8 cellular contexts compared by ENCODE assay signal in genomic region chr2:226835796-226836547, GRCh38. TPM values are rescaled to one million over a fixed set of nuclear protein-coding genes. Genes with fewer than 3 reads are reported as not detected.
DNase-seq lines count a peak whose midpoint lies in the region; ATAC-seq and TF ChIP-seq lines count a peak whose summit lies in the region.

Gene RHBDD1 (plus strand): TSS chr2:226836054. CDS start chr2:226864694, 28,640 bp downstream.

- H3K4me1 Mint-ChIP-seq in activated B cell treated with CpG ODN at 0.5 μM for 24 hours (peaks cover 69% of the 10 kb centered on the region), immature natural killer cell (peaks cover 33 to 46% of the 10 kb centered on the region in 2 donors)

- peaks cover 22 to 69% (median 53%) of the 10 kb centered on the region in 6 donors for H3K4me1 ChIP-seq in spleen

- H3K4me3 ChIP-seq in spleen, result peak within 1 kb of the TSS; percentile 37 to 84 (median 58)

- WGBS in spleen, 5 donors, result 0% methylated on average over 41 to 75 of the region's 75 CpGs

- in situ Hi-C loops in ACHN (cut with HindIII; ENCODE audit: low pct_ligation_motif_present, low pct_unique_long_range_greater_than_20kb, low sequenced_read_pairs), result no loop called here

- H3K27ac Mint-ChIP-seq in activated B cell treated with CpG ODN at 0.5 μM for 24 hours, result peak within 1 kb of the TSS; percentile 97
- peak within 1 kb of the TSS; percentile 98 to 100 (median 100) for H3K27ac Mint-ChIP-seq in immature natural killer cell

- DNase-seq in ACHN, result peak; percentile 97
- peak; percentile 88 for DNase-seq in NCI-H2227 treated with DMSO at 0.1 percent for 48 hours (lab: John Stamatoyannopoulos, UW)
- peak; percentile 93 for DNase-seq in activated B cell treated with CpG ODN at 0.5 μM for 24 hours
- peak in 60 of 61 donors; percentile 36 to 96 (median 87) for DNase-seq in caudate nucleus (lab: John Stamatoyannopoulos, UW)
- peak; percentile 93 for DNase-seq in immature natural killer cell
- DNase-seq in spleen, result peak; percentile 98

- POLR2A ChIA-PET in activated B cell treated with CpG ODN at 0.5 μM for 24 hours (lab: Charles Lee), result interaction anchor here (0.9 to 2.7 kb wide), 24 partner anchors 8 to 160 kb away, joined by 3 to 35 read pairs (median 6); partner anchors contain the start of gene IRS1

- peak within 1 kb of the TSS; percentile 87 for H3K27ac ChIP-seq in caudate nucleus (ENCODE audit: low read depth, low read length)
- peak within 1 kb of the TSS; percentile 97 to 100 (median 99) for H3K27ac ChIP-seq in spleen

- no peaks in the 10 kb centered on the region for H3K9me3 ChIP-seq in spleen

- no peaks in the 10 kb centered on the region for H3K27me3 Mint-ChIP-seq in activated B cell treated with CpG ODN at 0.5 μM for 24 hours
- H3K27me3 Mint-ChIP-seq in immature natural killer cell (ENCODE audit: low read depth in 3 of 3), result peaks cover 3 to 12% (median 8%) of the 10 kb centered on the region in 3 donors

- H3K36me3 Mint-ChIP-seq in activated B cell treated with CpG ODN at 0.5 μM for 24 hours (ENCODE audit: low read depth), result peaks cover 37% of the 10 kb centered on the region
- H3K36me3 Mint-ChIP-seq in immature natural killer cell, result peaks cover 0 to 10% (median 4%) of the 10 kb centered on the region in 3 donors

- H3K9me3 Mint-ChIP-seq in activated B cell treated with CpG ODN at 0.5 μM for 24 hours, result no peaks in the 10 kb centered on the region
- H3K9me3 Mint-ChIP-seq in immature natural killer cell, result no peaks in the 10 kb centered on the region

- CTCF ChIA-PET in activated B cell treated with CpG ODN at 0.5 μM for 24 hours (lab: Charles Lee), result interaction anchor here (0.9 to 2.4 kb wide), 7 partner anchors 14 to 149 kb away, joined by 3 to 10 read pairs (median 5); partner anchors contain the start of gene IRS1

- no peaks in the 10 kb centered on the region for H3K27me3 ChIP-seq in spleen (replicated peaks in 1 of 7)

- intact Hi-C loops in activated B cell treated with CpG ODN at 0.5 μM for 24 hours (cut with micrococcal nuclease) (loop anchor here (1.0 to 10.0 kb wide), 10 partner anchors 35 to 1891 kb away; partner anchors contain the start of genes AGFG1, COL4A3, COL4A4 and MFF), spleen (cut with DNase I; ENCODE audit: low total_unique reads) (no loop called here)

- peak in 2 of 3 donors; percentile 47 to 84 for TF ChIP-seq POLR2A in spleen (IDR thresholded peaks at IDR 0.05)

- ATAC-seq in GM18870 (IDR thresholded peaks at IDR 0.05; ENCODE audit: unreplicated experiment) (peak; percentile 88), HG03135 (IDR thresholded peaks at IDR 0.05; ENCODE audit: unreplicated experiment) (peak; percentile 86), activated B cell treated with CpG ODN at 0.5 μM for 24 hours (ENCODE audit: low read depth) (peak; percentile 86)

- TF ChIP-seq CTCF in activated B cell treated with CpG ODN at 0.5 μM for 24 hours (IDR thresholded peaks at IDR 0.05), result no peak
- TF ChIP-seq CTCF in spleen (IDR thresholded peaks at IDR 0.05 in 8 of 11, conservative IDR thresholded peaks at IDR 0.05 in 3 of 11), result peak in 1 of 11 experiments; percentile 25

- H3K36me3 ChIP-seq in spleen, result peaks cover 0 to 8% (median 0%) of the 10 kb centered on the region in 6 donors

- H3K4me3 Mint-ChIP-seq in activated B cell treated with CpG ODN at 0.5 μM for 24 hours (peak within 1 kb of the TSS; percentile 90), immature natural killer cell (peak within 1 kb of the TSS; percentile 96 to 100 (median 97))

RNA-seq across cellular contexts. Expression of gene RHBDD1, which starts in this region (rescaled TPM):
- total RNA-seq in activated B cell treated with CpG ODN at 0.5 μM for 24 hours (71.1 and 90.2 TPM in 2 replicates), spleen (10 to 100 TPM; 27.1 to 67.5 (median 51.2) TPM)
- polyA plus RNA-seq in immature natural killer cell (10 to 100 TPM; 10.3 to 19.0 (median 11.2) TPM), spleen (1 to 10 TPM; 6.1 to 8.0 (median 7.6) TPM)

Comparison
In these comparisons a context has a peak if more than half of its experiments do, and no peak if none do; other contexts are left out.
1. Peak in every context shown above with its lines: DNase-seq, ATAC-seq, H3K4me3 ChIP-seq and H3K27ac ChIP-seq.